In the genomic region with DNA sequence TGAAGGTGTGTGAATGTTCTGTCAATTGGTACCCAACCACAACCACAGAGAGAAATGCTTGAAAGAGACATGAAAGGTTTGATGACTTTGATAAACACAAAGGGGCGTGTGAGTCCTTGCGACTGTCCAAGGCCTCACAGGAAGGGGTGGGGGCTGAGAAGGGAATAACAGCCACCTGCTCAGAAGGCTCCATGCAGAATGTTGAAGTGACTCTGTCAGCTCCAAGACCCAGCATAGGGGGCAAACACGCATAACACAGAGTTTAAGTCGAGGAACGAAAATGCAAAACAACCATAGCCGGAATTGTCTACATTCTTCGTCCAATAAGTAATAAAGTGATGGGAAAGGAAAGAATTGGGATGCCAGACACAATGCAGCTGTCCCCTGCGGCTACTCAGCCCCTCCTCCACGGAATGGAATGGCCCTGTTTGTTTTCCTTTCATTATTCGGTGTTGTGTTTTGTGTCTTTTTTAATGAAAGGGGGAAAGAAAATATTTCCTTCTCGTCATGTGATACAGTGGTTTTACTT, we compare ENCODE assay signal across 16 cellular contexts. TPM values are rescaled to one million over a fixed set of nuclear protein-coding genes. Genes with fewer than 3 reads are reported as not detected.
DNase-seq lines count a peak whose midpoint lies in the region; ATAC-seq and TF ChIP-seq lines count a peak whose summit lies in the region.
"Had no signal": no experiment of that assay in that cellular context is flagged by ENCODE, and none has a peak within 500 bp of the region (broad histone marks: within the 10 kb centered on the region; RNA-seq: fewer than 3 reads in every experiment).

No MANE protein-coding gene starts in this region.

- no peak for ATAC-seq in GM18870 (IDR thresholded peaks at IDR 0.05; ENCODE audit: unreplicated experiment)
- no peak for ATAC-seq in GM18498 (IDR thresholded peaks at IDR 0.05; ENCODE audit: unreplicated experiment)
- ATAC-seq: body of pancreas, T-cell had no signal

- no peak for TF ChIP-seq CTCF in coronary artery (IDR thresholded peaks at IDR 0.05)
- no peak for TF ChIP-seq CTCF in type B pancreatic cell (conservative IDR thresholded peaks at IDR 0.05)

- no peak overlapping the region for H3K14ac ChIP-seq in mesenchymal stem cell (ENCODE audit: low read length in 2 of 2)

- H3K27me3 Mint-ChIP-seq in type B pancreatic cell = no peaks in the 10 kb centered on the region

- H3K23ac ChIP-seq in mesenchymal stem cell (ENCODE audit: low read length in 2 of 2) = no peak overlapping the region

- peak overlapping the region; percentile 28 to 64 for H2BK12ac ChIP-seq in mesenchymal stem cell (ENCODE audit: low read length in 2 of 2)

- no peak overlapping the region for H4K91ac ChIP-seq in mesenchymal stem cell (ENCODE audit: low read length)

- H3K18ac ChIP-seq in mesenchymal stem cell (ENCODE audit: low read depth in 1 of 2, low read length in 2 of 2) = peak overlapping the region in 1 of 2 experiments; percentile 4

- WGBS in mesenchymal stem cell = 45% methylated on average over 10 of the region's 11 CpGs

- no peak overlapping the region for H2AK5ac ChIP-seq in mesenchymal stem cell (ENCODE audit: low read length, severe bottlenecking)

- H3K4me3 ChIP-seq in coronary artery (peak overlapping the region; percentile 51), mesenchymal stem cell (ENCODE audit: insufficient read depth in 1 of 2, low read depth in 1 of 2, low read length in 2 of 2) (no peak overlapping the region)
- H3K4me3 ChIP-seq: body of pancreas, right atrium auricular region, suprapubic skin had no signal

- no peak overlapping the region for H3K4ac ChIP-seq in mesenchymal stem cell (ENCODE audit: low read depth in 1 of 2, low read length in 2 of 2)

- H3K4me1 Mint-ChIP-seq in type B pancreatic cell (ENCODE audit: unreplicated experiment) = peaks cover 12% of the 10 kb centered on the region
- H3K4me1 Mint-ChIP-seq: activated CD4-positive, alpha-beta T cell treated with anti-CD3 and anti-CD28 coated beads, Interleukin-2, amount 10 ng/mL, durations not matched to agents 24 days and 14 days; T-cell had no signal

- H3K36me3 Mint-ChIP-seq in type B pancreatic cell = peaks cover 4% of the 10 kb centered on the region
- H3K36me3 Mint-ChIP-seq: T-cell had no signal

- DNase-seq in NCI-H748 (lab: John Stamatoyannopoulos, UW; ENCODE audit: unreplicated experiment) (peak; percentile 11), NCI-H748 treated with DMSO at 0.1 percent for 48 hours (lab: John Stamatoyannopoulos, UW) (no peak), coronary artery (ENCODE audit: low spot score) (no peak), mesenchymal stem cell (peak; percentile 54), type B pancreatic cell (ENCODE audit: extremely low spot score, unreplicated experiment) (no peak), NCI-H1105 treated with DMSO at 0.1 percent for 48 hours (lab: John Stamatoyannopoulos, UW) (no peak)
- DNase-seq: activated CD4-positive, alpha-beta T cell treated with anti-CD3 and anti-CD28 coated beads, Interleukin-2, amount 10 ng/mL, durations not matched to agents 24 days and 14 days; body of pancreas; Kasumi-1; NCI-H2107; T-cell had no signal

- H3K36me3 ChIP-seq in mesenchymal stem cell (ENCODE audit: control insufficient read depth in 1 of 2, insufficient read depth in 2 of 2, low read depth in 1 of 2, low read length in 2 of 2) = no peaks in the 10 kb centered on the region
- H3K36me3 ChIP-seq: right atrium auricular region, suprapubic skin had no signal

- H2BK15ac ChIP-seq in mesenchymal stem cell (ENCODE audit: low read depth, poor library complexity, severe bottlenecking) = no peak overlapping the region

- no peak overlapping the region for H2BK120ac ChIP-seq in mesenchymal stem cell (ENCODE audit: low read depth, low read length)

- H3K9me3 Mint-ChIP-seq in type B pancreatic cell = peaks cover 9% of the 10 kb centered on the region

- peak overlapping the region; percentile 75 for H4K8ac ChIP-seq in mesenchymal stem cell (ENCODE audit: low read length)

- H3K4me3 Mint-ChIP-seq in type B pancreatic cell = no peak overlapping the region
- H3K4me3 Mint-ChIP-seq: activated CD4-positive, alpha-beta T cell treated with anti-CD3 and anti-CD28 coated beads, Interleukin-2, amount 10 ng/mL, durations not matched to agents 24 days and 14 days; T-cell had no signal

- no peak overlapping the region for H2BK5ac ChIP-seq in mesenchymal stem cell (ENCODE audit: low read depth, low read length, poor library complexity, severe bottlenecking)

- peaks cover 2% of the 10 kb centered on the region for H3K4me1 ChIP-seq in mesenchymal stem cell (ENCODE audit: control insufficient read depth, insufficient read depth, low read depth, low read length)
- H3K4me1 ChIP-seq: body of pancreas had no signal

- H3K9ac ChIP-seq in mesenchymal stem cell (ENCODE audit: low read length) = no peak overlapping the region

- peak overlapping the region; percentile 36 for H3K4me2 ChIP-seq in mesenchymal stem cell (ENCODE audit: low read length, poor library complexity, severe bottlenecking)

- H3K9me3 ChIP-seq in mesenchymal stem cell (ENCODE audit: control insufficient read depth, low read length) = no peaks in the 10 kb centered on the region
- H3K9me3 ChIP-seq: body of pancreas, right atrium auricular region, suprapubic skin had no signal

- H3K79me1 ChIP-seq in mesenchymal stem cell (replicated peaks; ENCODE audit: low read length, poor library complexity, severe bottlenecking) = no peaks in the 10 kb centered on the region

- H3K27me3 ChIP-seq in mesenchymal stem cell (ENCODE audit: control insufficient read depth in 1 of 2, insufficient read depth in 1 of 2, low read length in 2 of 2) = no peaks in the 10 kb centered on the region
- H3K27me3 ChIP-seq: body of pancreas, right atrium auricular region, suprapubic skin had no signal

- no peak overlapping the region for H2AFZ ChIP-seq in mesenchymal stem cell (ENCODE audit: low read depth, low read length)

- peak overlapping the region; percentile 8 for H3K27ac Mint-ChIP-seq in type B pancreatic cell
- H3K27ac Mint-ChIP-seq: activated CD4-positive, alpha-beta T cell treated with anti-CD3 and anti-CD28 coated beads, Interleukin-2, amount 10 ng/mL, durations not matched to agents 24 days and 14 days; T-cell had no signal

- H3K27ac ChIP-seq in coronary artery (peak overlapping the region in 1 of 2 donors; percentile 26), mesenchymal stem cell (ENCODE audit: low read length, poor library complexity, severe bottlenecking) (peak overlapping the region; percentile 44)
- H3K27ac ChIP-seq: body of pancreas, suprapubic skin had no signal

RNA-seq across cellular contexts. Expression of a gene that starts 19.9 kb away (rescaled TPM):
- polyA plus RNA-seq in mesenchymal stem cell (2013, experiment 1 of 2) = 0.06 TPM
- not detected for polyA plus RNA-seq in mesenchymal stem cell (2013, experiment 2 of 2)
- total RNA-seq in type B pancreatic cell (ENCODE audit: low replicate concordance) = not detected in 2 replicates
- total RNA-seq: activated CD4-positive, alpha-beta T cell treated with anti-CD3 and anti-CD28 coated beads, Interleukin-2, amount 10 ng/mL, durations not matched to agents 24 days and 14 days; body of pancreas; mononuclear cell; right atrium auricular region; suprapubic skin; T-cell had no signal

RNA-seq across cellular contexts. Expression of a gene that starts 52.8 kb away (rescaled TPM):
- 18.9 TPM for polyA plus RNA-seq in mesenchymal stem cell (2013, experiment 1 of 2)
- 18.3 TPM for polyA plus RNA-seq in mesenchymal stem cell (2013, experiment 2 of 2)
- total RNA-seq in type B pancreatic cell (ENCODE audit: low replicate concordance) = 33.3 and 44.6 TPM in 2 replicates

Comparison
In these comparisons a context has a peak if more than half of its experiments do, and no peak if none do; other contexts are left out.
1. DNase-seq: peak in NCI-H748 (single experiment) and mesenchymal stem cell (single experiment); none in NCI-H748 treated with DMSO at 0.1 percent for 48 hours (single experiment), coronary artery (single experiment), type B pancreatic cell (single experiment) and NCI-H1105 treated with DMSO at 0.1 percent for 48 hours (single experiment).